In genomic region chr19:29303035-29303706, GRCh38 we compare ENCODE assay signal across 17 cellular contexts.
DNase-seq lines count a peak whose midpoint lies in the region; ATAC-seq, FAIRE-seq and TF ChIP-seq lines count a peak whose summit lies in the region.
"Had no signal": no experiment of that assay in that cellular context is flagged by ENCODE, and none has a peak within 500 bp of the region (broad histone marks: within the 10 kb centered on the region; RNA-seq: fewer than 3 reads in every experiment).

No MANE protein-coding gene starts in this region.

- no peak overlapping the region for H2BK15ac ChIP-seq in neuronal stem cell (ENCODE audit: low read length)

- H2BK5ac ChIP-seq in neuronal stem cell (ENCODE audit: low read length): no peak overlapping the region

- no peak for FAIRE-seq in astrocyte (lab: Jason Lieb, UNC)
- FAIRE-seq: GM19239, H1 had no signal

- H2BK12ac ChIP-seq in neuronal stem cell (ENCODE audit: low read length): no peak overlapping the region

- H3K4ac ChIP-seq in neuronal stem cell (ENCODE audit: low read length): no peak overlapping the region

- H3K79me2 ChIP-seq in astrocyte (ENCODE audit: insufficient read depth, low read length): no peaks in the 10 kb centered on the region

- peak overlapping the region in 6 of 7 donors; percentile 6 to 85 (median 60) for H3K4me3 Mint-ChIP-seq in CD8-positive, alpha-beta memory T cell
- H3K4me3 Mint-ChIP-seq in astrocyte (ENCODE audit: unreplicated experiment): no peak overlapping the region

- H3K14ac ChIP-seq in neuronal stem cell (ENCODE audit: low read length): no peak overlapping the region

- no peak overlapping the region for H2AK5ac ChIP-seq in neuronal stem cell (ENCODE audit: low read depth, low read length)

- peak overlapping the region in 4 of 8 donors; percentile 15 to 52 (median 36) for H3K27ac Mint-ChIP-seq in CD8-positive, alpha-beta memory T cell
- peak overlapping the region; percentile 50 for H3K27ac Mint-ChIP-seq in astrocyte (ENCODE audit: unreplicated experiment)

- no CpG with 5 or more reads among the region's 11 CpGs for WGBS in neuronal stem cell (ENCODE audit: extremely low coverage in 2 of 2, insufficient read length in 2 of 2, insufficient replicate concordance in 1 of 2), 2 donors

- no peaks in the 10 kb centered on the region for H3K9me3 ChIP-seq in CD8-positive, alpha-beta memory T cell (ENCODE audit: low read length)
- H3K9me3 ChIP-seq in astrocyte (ENCODE audit: insufficient read depth, low read depth, low read length): peaks cover 5% of the 10 kb centered on the region
- H3K9me3 ChIP-seq in neuronal stem cell (replicated peaks in 1 of 2; ENCODE audit: control insufficient read depth in 2 of 2, insufficient read depth in 1 of 2, low read depth in 1 of 2, low read length in 2 of 2): no peaks in the 10 kb centered on the region
- H3K9me3 ChIP-seq: Caco-2, SJCRH30 had no signal

- peaks cover 4% of the 10 kb centered on the region for H3K4me1 ChIP-seq in CD8-positive, alpha-beta memory T cell (ENCODE audit: insufficient read depth, low read length)
- H3K4me1 ChIP-seq in astrocyte (ENCODE audit: insufficient read depth, low read length) (no peaks in the 10 kb centered on the region), neuronal stem cell (ENCODE audit: control insufficient read depth in 2 of 2, insufficient read depth in 1 of 2, low read depth in 1 of 2, low read length in 2 of 2) (no peaks in the 10 kb centered on the region)
- H3K4me1 ChIP-seq: Caco-2, SJCRH30 had no signal

- H3K27me3 Mint-ChIP-seq in CD8-positive, alpha-beta memory T cell: peaks cover 3 to 26% of the 10 kb centered on the region in 2 donors
- H3K27me3 Mint-ChIP-seq in astrocyte (ENCODE audit: low read depth, unreplicated experiment): peaks cover 50% of the 10 kb centered on the region

- no peak overlapping the region for H3K27ac ChIP-seq in CD8-positive, alpha-beta memory T cell (ENCODE audit: low read depth, low read length)
- no peak overlapping the region for H3K27ac ChIP-seq in astrocyte (ENCODE audit: low read depth, low read length)
- no peak overlapping the region for H3K27ac ChIP-seq in neuronal stem cell (replicated peaks; ENCODE audit: low read length)
- H3K27ac ChIP-seq: SJCRH30 had no signal

- H4K20me1 ChIP-seq in astrocyte (ENCODE audit: insufficient read depth, low read length): no peaks in the 10 kb centered on the region

- H3K36me3 Mint-ChIP-seq in CD8-positive, alpha-beta memory T cell: no peaks in the 10 kb centered on the region
- no peaks in the 10 kb centered on the region for H3K36me3 Mint-ChIP-seq in astrocyte (ENCODE audit: low read depth, unreplicated experiment)

- no peak for DNase-seq in CD8-positive, alpha-beta memory T cell
- peak; percentile 78 for DNase-seq in HT1080 (ENCODE audit: low read depth)
- no peak for DNase-seq in astrocyte (ENCODE audit: low read depth)
- no peak for DNase-seq in neuronal stem cell (ENCODE audit: low spot score)
- DNase-seq in EL: no peak
- no peak for DNase-seq in C1 segment of cervical spinal cord (lab: John Stamatoyannopoulos, UW)
- DNase-seq: Caco-2, DMS153, Karpas-422, NCI-H1105 treated with DMSO at 0.1 percent for 48 hours, NCI-H187, NCI-H526 treated with DMSO at 0.1 percent for 48 hours, PC-3, SJCRH30 had no signal

- H3K9ac ChIP-seq in astrocyte (ENCODE audit: low read length) (no peak overlapping the region), neuronal stem cell (ENCODE audit: low read depth, low read length, poor library complexity) (no peak overlapping the region)

- H2BK120ac ChIP-seq in neuronal stem cell (ENCODE audit: low read depth, low read length): no peak overlapping the region

- no peak overlapping the region for H2AFZ ChIP-seq in astrocyte (ENCODE audit: low read depth, low read length)
- no peak overlapping the region for H2AFZ ChIP-seq in neuronal stem cell (ENCODE audit: low read length)

- no peaks in the 10 kb centered on the region for H3K27me3 ChIP-seq in CD8-positive, alpha-beta memory T cell (ENCODE audit: insufficient read depth, low read length, poor library complexity, severe bottlenecking)
- no peaks in the 10 kb centered on the region for H3K27me3 ChIP-seq in astrocyte (ENCODE audit: insufficient read depth, low read length)
- peaks cover 0 to 2% (median 0%) of the 10 kb centered on the region in 3 experiments for H3K27me3 ChIP-seq in neuronal stem cell (ENCODE audit: control insufficient read depth in 3 of 3, insufficient read depth in 3 of 3, low read depth in 1 of 3, low read length in 3 of 3)

- H3K9me3 Mint-ChIP-seq in CD8-positive, alpha-beta memory T cell: no peaks in the 10 kb centered on the region
- peaks cover 4% of the 10 kb centered on the region for H3K9me3 Mint-ChIP-seq in astrocyte (ENCODE audit: unreplicated experiment)

- peak overlapping the region; percentile 18 for H3K23ac ChIP-seq in neuronal stem cell (ENCODE audit: low read depth, low read length, poor library complexity)

- POLR2A ChIA-PET in CD8-positive, alpha-beta memory T cell (lab: Charles Lee): no interaction called here

- no peak for ATAC-seq in esophagus mucosa
- ATAC-seq: PC-3 had no signal

- H3K4me1 Mint-ChIP-seq in CD8-positive, alpha-beta memory T cell: peaks cover 12 to 25% (median 21%) of the 10 kb centered on the region in 3 donors
- H3K4me1 Mint-ChIP-seq in astrocyte (ENCODE audit: low read depth, unreplicated experiment): peaks cover 10% of the 10 kb centered on the region

- H3K18ac ChIP-seq in neuronal stem cell (ENCODE audit: low read length): no peak overlapping the region

- no peak overlapping the region for H3K4me3 ChIP-seq in CD8-positive, alpha-beta memory T cell (ENCODE audit: low read length)
- H3K4me3 ChIP-seq in astrocyte (ENCODE audit: insufficient read depth, low read depth, low read length) (no peak overlapping the region), neuronal stem cell (ENCODE audit: low read length in 2 of 2) (no peak overlapping the region)
- H3K4me3 ChIP-seq: SJCRH30 had no signal

- no peak for TF ChIP-seq CTCF in astrocyte (IDR thresholded peaks at IDR 0.05; ENCODE audit: insufficient read depth, low read depth, low read length)

- no peaks in the 10 kb centered on the region for H3K79me1 ChIP-seq in neuronal stem cell (ENCODE audit: low read depth, low read length)

- no peaks in the 10 kb centered on the region for H3K36me3 ChIP-seq in CD8-positive, alpha-beta memory T cell (ENCODE audit: insufficient read depth, low read length)
- H3K36me3 ChIP-seq in astrocyte (ENCODE audit: insufficient read depth, low read length): no peaks in the 10 kb centered on the region
- H3K36me3 ChIP-seq in neuronal stem cell (replicated peaks in 1 of 2; ENCODE audit: control insufficient read depth in 2 of 2, insufficient read depth in 2 of 2, low read length in 2 of 2): no peaks in the 10 kb centered on the region
- H3K36me3 ChIP-seq: SJCRH30 had no signal

- no peak overlapping the region for H4K8ac ChIP-seq in neuronal stem cell (ENCODE audit: low read depth, low read length)

- CTCF ChIA-PET in CD8-positive, alpha-beta memory T cell (lab: Charles Lee): interaction anchor here (1.0 kb wide), 1 partner anchor 11 kb away, joined by 3 read pairs; no protein-coding TSS in a partner anchor

- no peak overlapping the region for H3K4me2 ChIP-seq in astrocyte (ENCODE audit: low read length)
- H3K4me2 ChIP-seq in neuronal stem cell (ENCODE audit: insufficient read depth, low read length, poor library complexity, severe bottlenecking): no peak overlapping the region

- no peak overlapping the region for H4K91ac ChIP-seq in neuronal stem cell (ENCODE audit: low read depth, low read length, poor library complexity)
